In the genomic region with DNA sequence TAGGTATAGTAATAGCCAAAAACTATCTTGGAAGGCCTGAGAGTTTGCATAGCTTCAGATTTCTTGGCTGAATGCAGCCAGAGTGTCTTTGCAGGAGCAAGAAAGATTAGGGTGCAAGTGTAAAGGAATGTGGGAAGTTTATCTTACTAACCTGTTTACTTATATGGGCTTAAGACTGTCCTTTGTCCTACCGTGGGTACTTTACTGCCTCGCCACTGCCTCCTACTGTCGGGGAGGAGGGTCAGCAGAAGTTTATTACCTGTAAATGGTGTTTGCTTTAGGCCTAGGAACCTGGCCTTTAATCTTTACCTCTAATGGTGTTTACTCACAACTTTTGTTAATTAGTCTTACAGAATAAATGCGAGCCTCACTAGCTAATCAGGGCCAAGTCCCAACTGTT, we compare ENCODE assay signal across 11 cellular contexts.
DNase-seq lines count a peak whose midpoint lies in the region; ATAC-seq and TF ChIP-seq lines count a peak whose summit lies in the region.
"Had no signal": no experiment of that assay in that cellular context is flagged by ENCODE, and none has a peak within 500 bp of the region (broad histone marks: within the 10 kb centered on the region; RNA-seq: fewer than 3 reads in every experiment).

No MANE protein-coding gene starts in this region.

- intact Hi-C loops in gastrocnemius medialis (cut with DNase I; ENCODE audit: low total_unique reads): no loop called here

- POLR2A ChIA-PET in WTC11 (lab: Charles Lee): no interaction called here

- ATAC-seq in HG02759 (IDR thresholded peaks at IDR 0.05; ENCODE audit: unreplicated experiment): peak; percentile 44
- peak; percentile 96 for ATAC-seq in WTC11
- ATAC-seq in HG03095 (IDR thresholded peaks at IDR 0.05; ENCODE audit: unreplicated experiment): no peak
- no peak for ATAC-seq in gastrocnemius medialis
- ATAC-seq: left lung; stimulated activated memory B cell treated with anti-CD40 and anti-IgM and Interleukin-4, amounts not matched to agents 10 μg/mL and 1 μg/mL and 100 μg/mL, for 72 hours had no signal

- TF ChIP-seq CTCF in WTC11 (IDR thresholded peaks at IDR 0.05): peak; percentile 70; the same call in 1 of the 2 replicates
- TF ChIP-seq CTCF in kidney epithelial cell (IDR thresholded peaks at IDR 0.05; ENCODE audit: insufficient read depth, low read length, poor library complexity, severe bottlenecking): peak; percentile 33
- TF ChIP-seq CTCF in gastrocnemius medialis (IDR thresholded peaks at IDR 0.05 in 4 of 5, conservative IDR thresholded peaks at IDR 0.05 in 1 of 5): no peak

- H3K9me3 Mint-ChIP-seq in WTC11: peaks cover 26% of the 10 kb centered on the region

- no peaks in the 10 kb centered on the region for H3K4me1 ChIP-seq in gastrocnemius medialis
- H3K4me1 ChIP-seq: left lung had no signal

- no peak overlapping the region for H3K27ac ChIP-seq in gastrocnemius medialis
- H3K27ac ChIP-seq: left lung had no signal

- H3K9me3 ChIP-seq in gastrocnemius medialis: no peaks in the 10 kb centered on the region

- no peak overlapping the region for H3K4me3 ChIP-seq in kidney epithelial cell (ENCODE audit: low read depth, low read length)
- H3K4me3 ChIP-seq in gastrocnemius medialis: no peak overlapping the region
- H3K4me3 ChIP-seq: left lung had no signal

- H3K4me3 Mint-ChIP-seq in WTC11: no peak overlapping the region
- H3K4me3 Mint-ChIP-seq: stimulated activated memory B cell treated with anti-CD40 and anti-IgM and Interleukin-4, amounts not matched to agents 10 μg/mL and 1 μg/mL and 100 μg/mL, for 72 hours had no signal

- CTCF ChIA-PET in WTC11 (lab: Charles Lee): interaction anchor here (0.9 to 1.3 kb wide), 2 partner anchors 70 to 213 kb away, joined by 4 to 6 read pairs; no protein-coding TSS in a partner anchor

- H3K27ac Mint-ChIP-seq in WTC11: no peak overlapping the region
- H3K27ac Mint-ChIP-seq: stimulated activated memory B cell treated with anti-CD40 and anti-IgM and Interleukin-4, amounts not matched to agents 10 μg/mL and 1 μg/mL and 100 μg/mL, for 72 hours had no signal

- H3K36me3 ChIP-seq in kidney epithelial cell (ENCODE audit: control insufficient read depth, insufficient read depth, low read length) (no peaks in the 10 kb centered on the region), gastrocnemius medialis (no peaks in the 10 kb centered on the region)
- H3K36me3 ChIP-seq: left lung had no signal

- TF ChIP-seq POLR2A in gastrocnemius medialis (IDR thresholded peaks at IDR 0.05): no peak

- H3K27me3 ChIP-seq in kidney epithelial cell (ENCODE audit: control insufficient read depth, insufficient read depth, low read length) (no peaks in the 10 kb centered on the region), gastrocnemius medialis (no peaks in the 10 kb centered on the region)
- H3K27me3 ChIP-seq: left lung had no signal

- H3K4me1 Mint-ChIP-seq in WTC11: peaks cover 10% of the 10 kb centered on the region

- peak; percentile 19 for DNase-seq in EL
- DNase-seq in WTC11 (ENCODE audit: low spot score): peak; percentile 45
- DNase-seq in kidney epithelial cell (ENCODE audit: low read depth): no peak
- DNase-seq in HPDE6-E6E7 (ENCODE audit: extremely low spot score): no peak
- no peak for DNase-seq in LoVo (ENCODE audit: low spot score)
- no peak for DNase-seq in gastrocnemius medialis
- DNase-seq: activated T-cell treated with anti-CD3 and anti-CD28 coated beads, Interleukin-2, amount 50 U/mL, for 48 hours; left lung had no signal

- no peaks in the 10 kb centered on the region for H3K27me3 Mint-ChIP-seq in WTC11 (ENCODE audit: low read depth)
- H3K27me3 Mint-ChIP-seq: stimulated activated memory B cell treated with anti-CD40 and anti-IgM and Interleukin-4, amounts not matched to agents 10 μg/mL and 1 μg/mL and 100 μg/mL, for 72 hours had no signal

- 0 out of 2 replicates have a peak, but pooled peaks cover 6% of the 10 kb centered on the region for H3K36me3 Mint-ChIP-seq in WTC11
- H3K36me3 Mint-ChIP-seq: stimulated activated memory B cell treated with anti-CD40 and anti-IgM and Interleukin-4, amounts not matched to agents 10 μg/mL and 1 μg/mL and 100 μg/mL, for 72 hours had no signal

- in situ Hi-C loops in gastrocnemius medialis (cut with MboI; ENCODE audit: low sequenced_read_pairs in 4 of 4): no loop called here

TF ChIP-seq in WTC11, 78 proteins besides CTCF, POLR2A, EP300 and RAD21:
- no peak for TF ChIP-seq MXD4 (CRISPR knock-in tag; IDR thresholded peaks at IDR 0.05; ENCODE audit: borderline replicate concordance)
- TF ChIP-seq TEAD4 (CRISPR knock-in tag; IDR thresholded peaks at IDR 0.05): no peak
- TF ChIP-seq CREM (CRISPR knock-in tag; IDR thresholded peaks at IDR 0.05): no peak
- no peak for TF ChIP-seq MYBL2 (CRISPR knock-in tag; IDR thresholded peaks at IDR 0.05)
- no peak for TF ChIP-seq CREB1 (CRISPR knock-in tag; IDR thresholded peaks at IDR 0.05)
- no peak for TF ChIP-seq EMX1 (CRISPR knock-in tag; IDR thresholded peaks at IDR 0.05)
- TF ChIP-seq IRF2 (CRISPR knock-in tag; IDR thresholded peaks at IDR 0.05; ENCODE audit: borderline replicate concordance, low read depth): no peak
- no peak for TF ChIP-seq GABPB1 (CRISPR knock-in tag; IDR thresholded peaks at IDR 0.05)
- TF ChIP-seq ZNF671 (CRISPR knock-in tag; IDR thresholded peaks at IDR 0.05): no peak
- TF ChIP-seq, protein P1, sequence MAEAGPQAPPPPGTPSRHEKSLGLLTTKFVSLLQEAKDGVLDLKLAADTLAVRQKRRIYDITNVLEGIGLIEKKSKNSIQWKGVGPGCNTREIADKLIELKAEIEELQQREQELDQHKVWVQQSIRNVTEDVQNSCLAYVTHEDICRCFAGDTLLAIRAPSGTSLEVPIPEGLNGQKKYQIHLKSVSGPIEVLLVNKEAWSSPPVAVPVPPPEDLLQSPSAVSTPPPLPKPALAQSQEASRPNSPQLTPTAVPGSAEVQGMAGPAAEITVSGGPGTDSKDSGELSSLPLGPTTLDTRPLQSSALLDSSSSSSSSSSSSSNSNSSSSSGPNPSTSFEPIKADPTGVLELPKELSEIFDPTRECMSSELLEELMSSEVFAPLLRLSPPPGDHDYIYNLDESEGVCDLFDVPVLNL (CRISPR knock-in tag; IDR thresholded peaks at IDR 0.05; ENCODE audit: borderline replicate concordance, low read depth): no peak
- TF ChIP-seq ZNF396 (CRISPR knock-in tag; IDR thresholded peaks at IDR 0.05; ENCODE audit: borderline replicate concordance): no peak
- TF ChIP-seq, protein P2, sequence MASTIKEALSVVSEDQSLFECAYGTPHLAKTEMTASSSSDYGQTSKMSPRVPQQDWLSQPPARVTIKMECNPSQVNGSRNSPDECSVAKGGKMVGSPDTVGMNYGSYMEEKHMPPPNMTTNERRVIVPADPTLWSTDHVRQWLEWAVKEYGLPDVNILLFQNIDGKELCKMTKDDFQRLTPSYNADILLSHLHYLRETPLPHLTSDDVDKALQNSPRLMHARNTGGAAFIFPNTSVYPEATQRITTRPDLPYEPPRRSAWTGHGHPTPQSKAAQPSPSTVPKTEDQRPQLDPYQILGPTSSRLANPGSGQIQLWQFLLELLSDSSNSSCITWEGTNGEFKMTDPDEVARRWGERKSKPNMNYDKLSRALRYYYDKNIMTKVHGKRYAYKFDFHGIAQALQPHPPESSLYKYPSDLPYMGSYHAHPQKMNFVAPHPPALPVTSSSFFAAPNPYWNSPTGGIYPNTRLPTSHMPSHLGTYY (CRISPR knock-in tag; IDR thresholded peaks at IDR 0.05): no peak
- TF ChIP-seq, protein P3, sequence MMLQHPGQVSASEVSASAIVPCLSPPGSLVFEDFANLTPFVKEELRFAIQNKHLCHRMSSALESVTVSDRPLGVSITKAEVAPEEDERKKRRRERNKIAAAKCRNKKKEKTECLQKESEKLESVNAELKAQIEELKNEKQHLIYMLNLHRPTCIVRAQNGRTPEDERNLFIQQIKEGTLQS (CRISPR knock-in tag; conservative IDR thresholded peaks at IDR 0.05): no peak
- TF ChIP-seq, protein P4, sequence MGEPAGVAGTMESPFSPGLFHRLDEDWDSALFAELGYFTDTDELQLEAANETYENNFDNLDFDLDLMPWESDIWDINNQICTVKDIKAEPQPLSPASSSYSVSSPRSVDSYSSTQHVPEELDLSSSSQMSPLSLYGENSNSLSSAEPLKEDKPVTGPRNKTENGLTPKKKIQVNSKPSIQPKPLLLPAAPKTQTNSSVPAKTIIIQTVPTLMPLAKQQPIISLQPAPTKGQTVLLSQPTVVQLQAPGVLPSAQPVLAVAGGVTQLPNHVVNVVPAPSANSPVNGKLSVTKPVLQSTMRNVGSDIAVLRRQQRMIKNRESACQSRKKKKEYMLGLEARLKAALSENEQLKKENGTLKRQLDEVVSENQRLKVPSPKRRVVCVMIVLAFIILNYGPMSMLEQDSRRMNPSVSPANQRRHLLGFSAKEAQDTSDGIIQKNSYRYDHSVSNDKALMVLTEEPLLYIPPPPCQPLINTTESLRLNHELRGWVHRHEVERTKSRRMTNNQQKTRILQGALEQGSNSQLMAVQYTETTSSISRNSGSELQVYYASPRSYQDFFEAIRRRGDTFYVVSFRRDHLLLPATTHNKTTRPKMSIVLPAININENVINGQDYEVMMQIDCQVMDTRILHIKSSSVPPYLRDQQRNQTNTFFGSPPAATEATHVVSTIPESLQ (CRISPR knock-in tag; IDR thresholded peaks at IDR 0.05): no peak
- TF ChIP-seq, protein P5, sequence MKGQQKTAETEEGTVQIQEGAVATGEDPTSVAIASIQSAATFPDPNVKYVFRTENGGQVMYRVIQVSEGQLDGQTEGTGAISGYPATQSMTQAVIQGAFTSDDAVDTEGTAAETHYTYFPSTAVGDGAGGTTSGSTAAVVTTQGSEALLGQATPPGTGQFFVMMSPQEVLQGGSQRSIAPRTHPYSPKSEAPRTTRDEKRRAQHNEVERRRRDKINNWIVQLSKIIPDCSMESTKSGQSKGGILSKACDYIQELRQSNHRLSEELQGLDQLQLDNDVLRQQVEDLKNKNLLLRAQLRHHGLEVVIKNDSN (CRISPR knock-in tag; IDR thresholded peaks at IDR 0.05): no peak
- no peak for TF ChIP-seq ZBTB21 (CRISPR knock-in tag; IDR thresholded peaks at IDR 0.05; ENCODE audit: borderline replicate concordance)
TF ChIP-seq in WTC11: peak in this region for 0.

Comparison
In these comparisons a context has a peak if more than half of its experiments do, and no peak if none do; other contexts are left out.
1. DNase-seq: peak in EL (single experiment) and WTC11 (single experiment); none in kidney epithelial cell (single experiment), HPDE6-E6E7 (single experiment), LoVo (single experiment) and gastrocnemius medialis (0 of 2).
2. ATAC-seq: peak in HG02759 (single experiment) and WTC11 (single experiment); none in HG03095 (single experiment) and gastrocnemius medialis (0 of 2).
3. CTCF ChIP-seq: peak in WTC11 (single experiment) and kidney epithelial cell (single experiment); none in gastrocnemius medialis (0 of 5).